In the genomic region with DNA sequence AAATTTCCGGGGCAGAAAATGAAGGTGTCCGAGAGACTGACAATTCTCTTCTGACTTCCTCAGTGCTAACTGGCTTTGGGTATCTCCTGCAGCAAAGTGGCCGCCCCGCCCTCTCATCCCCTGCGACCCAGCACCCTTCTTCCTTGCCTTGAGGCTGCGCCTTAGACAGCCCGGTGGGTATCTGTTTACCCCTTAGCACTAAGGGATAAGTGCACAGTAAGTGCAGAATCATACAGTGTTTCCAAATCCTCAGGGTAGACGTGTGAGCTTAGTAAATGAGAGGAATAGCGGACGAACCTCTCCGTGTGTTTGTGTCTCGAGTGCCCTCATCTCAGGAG, we compare ENCODE assay signal across 7 cellular contexts. TPM values are rescaled to one million over a fixed set of nuclear protein-coding genes. Genes with fewer than 3 reads are reported as not detected.
DNase-seq lines count a peak whose midpoint lies in the region; ATAC-seq and TF ChIP-seq lines count a peak whose summit lies in the region.

No MANE protein-coding gene starts in this region.

- peak overlapping the region; percentile 96 for H3K4me3 Mint-ChIP-seq in MCF 10A (ENCODE audit: unreplicated experiment)
- H3K4me3 Mint-ChIP-seq in memory B cell = peak overlapping the region; percentile 98

- peak overlapping the region; percentile 39 for H3K27ac Mint-ChIP-seq in MCF 10A (ENCODE audit: low read depth, unreplicated experiment)
- H3K27ac Mint-ChIP-seq in memory B cell = peak overlapping the region; percentile 94

- CTCF ChIA-PET in MCF 10A (lab: Yijun Ruan, JAX) = interaction anchor here (1.0 to 1.6 kb wide), 2 partner anchors 16 to 19 kb away, joined by 4 to 8 read pairs; no protein-coding TSS in a partner anchor

- peaks cover 31% of the 10 kb centered on the region for H3K4me1 Mint-ChIP-seq in MCF 10A (ENCODE audit: insufficient read depth, unreplicated experiment)
- peaks cover 34% of the 10 kb centered on the region for H3K4me1 Mint-ChIP-seq in memory B cell

- no peak for TF ChIP-seq CTCF in MCF 10A (IDR thresholded peaks at IDR 0.05; ENCODE audit: unreplicated experiment)

- H3K27me3 Mint-ChIP-seq in MCF 10A (ENCODE audit: insufficient read depth, unreplicated experiment) = no peaks in the 10 kb centered on the region
- no peaks in the 10 kb centered on the region for H3K27me3 Mint-ChIP-seq in memory B cell

- ATAC-seq in GM19397 (IDR thresholded peaks at IDR 0.05; ENCODE audit: unreplicated experiment) (peak; percentile 49), HG03439 (IDR thresholded peaks at IDR 0.05; ENCODE audit: unreplicated experiment) (peak; percentile 47), memory B cell (ENCODE audit: low read depth) (peak; percentile 52)

- peak overlapping the region; percentile 26 for H3K27ac ChIP-seq in urinary bladder (ENCODE audit: low read depth)

- H3K9me3 Mint-ChIP-seq in MCF 10A (ENCODE audit: unreplicated experiment) (no peaks in the 10 kb centered on the region), memory B cell (no peaks in the 10 kb centered on the region)

- peak overlapping the region; percentile 95 for H3K4me3 ChIP-seq in urinary bladder (ENCODE audit: low read depth, low read length)

- H3K36me3 ChIP-seq in urinary bladder (ENCODE audit: insufficient read depth) = no peaks in the 10 kb centered on the region

- intact Hi-C loops in MCF 10A (cut with micrococcal nuclease) = no loop called here

- peaks cover 3% of the 10 kb centered on the region for H3K4me1 ChIP-seq in urinary bladder (ENCODE audit: insufficient read depth)

- POLR2A ChIA-PET in MCF 10A (lab: Yijun Ruan, JAX) = interaction anchor here (0.7 to 2.9 kb wide), 6 partner anchors 9 to 260 kb away, joined by 3 to 18 read pairs (median 6); no protein-coding TSS in a partner anchor

- H3K36me3 Mint-ChIP-seq in MCF 10A (ENCODE audit: insufficient read depth, unreplicated experiment) (no peaks in the 10 kb centered on the region), memory B cell (peaks cover 6% of the 10 kb centered on the region)

- BruUV-seq in MCF 10A (replicated peaks; lab: Mats Ljungman, UMichigan) = TSS peak; percentile 71

- DNase-seq in MCF 10A (ENCODE audit: unreplicated experiment) (no peak), memory B cell (ENCODE audit: low spot score in 2 of 2) (no peak), NCI-H526 treated with DMSO at 0.1 percent for 48 hours (lab: John Stamatoyannopoulos, UW) (no peak), RKO (ENCODE audit: low spot score) (no peak)

- WGBS in urinary bladder = under 1% methylated on average over 12 of the region's 12 CpGs

RNA-seq across cellular contexts. Expression of gene CHORDC1, which starts 0.4 kb away (rescaled TPM):
- total RNA-seq in MCF 10A (2022) = 47.7 and 62.0 TPM in 2 replicates
- 50.1 TPM for total RNA-seq in urinary bladder
- 24.0 TPM for polyA plus RNA-seq in urinary bladder
